ENCODE assay signal across 18 cellular contexts in genomic region chr2:203461736-203462135, GRCh38.
DNase-seq lines count a peak whose midpoint lies in the region; ATAC-seq and TF ChIP-seq lines count a peak whose summit lies in the region.
"Had no signal": no experiment of that assay in that cellular context is flagged by ENCODE, and none has a peak within 500 bp of the region (broad histone marks: within the 10 kb centered on the region; RNA-seq: fewer than 3 reads in every experiment).

No MANE protein-coding gene starts in this region.

- H3K9ac ChIP-seq in SK-N-MC (ENCODE audit: insufficient read length): peak overlapping the region; percentile 11

- peak overlapping the region; percentile 33 for H3K4me3 Mint-ChIP-seq in osteocyte (ENCODE audit: unreplicated experiment)

- peaks cover 15% of the 10 kb centered on the region for H3K36me3 ChIP-seq in SK-N-MC (ENCODE audit: insufficient read depth, low read length)

- H3K4me1 Mint-ChIP-seq in osteocyte (ENCODE audit: unreplicated experiment): peaks cover 31% of the 10 kb centered on the region

- peaks cover 18% of the 10 kb centered on the region for H3K36me3 Mint-ChIP-seq in osteocyte (ENCODE audit: unreplicated experiment)

- no peaks in the 10 kb centered on the region for H3K27me3 Mint-ChIP-seq in osteocyte (ENCODE audit: unreplicated experiment)

- no peak for TF ChIP-seq CTCF in osteocyte (IDR thresholded peaks at IDR 0.05)

- H3K9me3 Mint-ChIP-seq in osteocyte (ENCODE audit: unreplicated experiment): no peaks in the 10 kb centered on the region

- peak overlapping the region; percentile 59 for H3K27ac ChIP-seq in SK-N-MC
- H3K27ac ChIP-seq: 22Rv1 had no signal

- no peak for ATAC-seq in HG03469 (IDR thresholded peaks at IDR 0.05; ENCODE audit: unreplicated experiment)
- ATAC-seq in HG03175 (IDR thresholded peaks at IDR 0.05; ENCODE audit: unreplicated experiment): no peak
- ATAC-seq: GM12878 had no signal

- DNase-seq in NCI-H2107 treated with DMSO at 0.1 percent for 48 hours (lab: John Stamatoyannopoulos, UW; ENCODE audit: unreplicated experiment): peak; percentile 7
- DNase-seq in NCI-H2107 (lab: John Stamatoyannopoulos, UW): no peak
- no peak for DNase-seq in SK-N-MC (ENCODE audit: low read depth, low spot score)
- DNase-seq in fibroblast of gingiva (ENCODE audit: low read depth): peak; percentile 34
- no peak for DNase-seq in osteocyte (ENCODE audit: extremely low spot score, unreplicated experiment)
- no peak for DNase-seq in activated effector memory CD4-positive, alpha-beta T cell treated with Interleukin-2 at 50 U/mL for 16 hours
- DNase-seq: AML-193, Caco-2, HCEC 1CT, NCI-H1436 treated with DMSO at 0.1 percent for 48 hours, NCI-H2081, NCI-H446, NCI-H774, SHP77 treated with DMSO at 0.1 percent for 48 hours had no signal

- peak overlapping the region; percentile 86 for H3K27ac Mint-ChIP-seq in osteocyte (ENCODE audit: unreplicated experiment)

- H3K4me3 ChIP-seq in SK-N-MC: no peak overlapping the region
- H3K4me3 ChIP-seq: GM12878 had no signal

- H3K9me3 ChIP-seq in SK-N-MC (ENCODE audit: low read depth, low read length): no peaks in the 10 kb centered on the region
- H3K9me3 ChIP-seq: Caco-2 had no signal

Comparison
In these comparisons a context has a peak if more than half of its experiments do, and no peak if none do; other contexts are left out.
1. DNase-seq: peak in NCI-H2107 treated with DMSO at 0.1 percent for 48 hours (single experiment) and fibroblast of gingiva (single experiment); none in NCI-H2107 (single experiment), SK-N-MC (single experiment), osteocyte (single experiment) and activated effector memory CD4-positive, alpha-beta T cell treated with Interleukin-2 at 50 U/mL for 16 hours (single experiment).